In the genomic region with DNA sequence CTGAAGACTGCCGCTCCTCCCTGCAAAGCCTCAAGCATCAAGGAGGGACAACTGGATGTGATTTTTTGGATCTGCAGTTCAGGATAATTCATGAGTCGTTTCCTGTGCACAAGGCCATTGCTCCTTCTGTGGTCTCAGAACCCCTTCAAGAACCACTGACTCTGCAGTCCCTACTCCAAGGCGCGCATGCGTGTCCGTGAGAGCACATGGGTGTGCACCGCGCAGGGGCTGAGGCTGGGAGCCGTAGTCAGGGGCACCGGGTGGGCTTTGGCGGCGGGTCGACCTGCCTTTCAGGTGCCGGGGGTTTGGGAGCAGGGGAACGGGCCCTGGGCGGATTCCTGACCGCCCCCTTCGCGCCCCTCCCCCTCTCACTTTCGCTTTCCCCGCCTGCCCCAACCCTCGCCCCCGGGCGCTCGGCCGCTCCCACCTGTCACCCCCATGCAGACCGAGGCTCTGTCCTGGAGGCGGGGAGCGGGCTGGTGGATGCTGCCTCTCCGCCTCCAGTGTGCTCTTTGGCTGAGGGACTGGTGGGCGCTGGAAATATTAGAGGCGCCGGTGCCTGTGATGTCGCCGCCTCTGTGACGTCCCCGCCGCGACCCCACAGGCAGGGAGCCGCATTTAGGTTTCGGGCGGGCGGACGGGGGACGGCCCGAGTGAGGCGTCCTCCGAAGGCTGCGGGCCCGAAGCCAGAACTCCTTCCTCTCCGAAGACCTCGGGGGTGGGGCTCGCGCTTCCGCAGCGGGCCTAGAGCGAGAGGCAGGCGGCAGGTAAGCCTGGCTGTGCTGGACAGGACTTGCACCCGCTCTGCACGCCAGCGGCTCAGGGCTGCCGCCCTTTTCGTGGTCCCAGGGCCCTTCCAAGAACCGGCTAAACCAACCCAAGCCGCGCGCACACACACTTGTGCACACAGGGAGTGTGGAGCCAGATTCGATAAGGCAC, we compare ENCODE assay signal across 8 cellular contexts. TPM values are rescaled to one million over a fixed set of nuclear protein-coding genes. Genes with fewer than 3 reads are reported as not detected.
DNase-seq lines count a peak whose midpoint lies in the region; ATAC-seq and TF ChIP-seq lines count a peak whose summit lies in the region.

A gene with protein sequence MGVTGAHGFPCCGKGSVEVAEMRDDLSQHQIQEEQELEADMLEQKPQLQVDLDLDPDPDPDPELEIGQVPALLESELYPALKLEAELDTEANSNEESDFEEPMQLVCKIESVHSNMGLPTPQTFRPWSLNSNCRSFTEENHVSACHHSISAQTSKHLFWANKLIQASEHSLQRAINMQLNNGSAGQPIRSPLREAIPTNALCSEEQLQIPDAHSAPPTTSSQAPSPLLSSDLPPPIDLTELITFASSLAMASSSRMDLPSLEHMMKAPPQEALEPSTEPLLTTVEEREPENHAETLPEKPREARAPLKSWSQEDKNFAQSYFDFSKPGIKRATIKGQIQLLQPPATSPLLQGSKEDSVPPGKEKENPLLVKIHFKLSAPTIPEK (minus strand): TSS at position 518 of the 939 bp plus-strand sequence. CDS start 78 bp downstream, at position 440.

- peak; percentile 66 for DNase-seq in CD1c-positive myeloid dendritic cell (ENCODE audit: extremely low spot score)
- peak; percentile 69 for DNase-seq in activated T-cell treated with anti-CD3 and anti-CD28 coated beads, Interleukin-2, amount 50 U/mL, for 1 hour
- no peak for DNase-seq in esophagus squamous epithelium (lab: John Stamatoyannopoulos, UW)
- DNase-seq in nephron progenitor cell = peak; percentile 68
- peak; percentile 81 to 84 for DNase-seq in stimulated activated naive CD8-positive, alpha-beta T cell treated with anti-CD3 and anti-CD28 coated beads, Interleukin-15, amount 100 ng/mL, for 72 hours
- no peak for DNase-seq in NCI-H2196 treated with DMSO at 0.1 percent for 48 hours (lab: John Stamatoyannopoulos, UW; ENCODE audit: unreplicated experiment)
- no peak for DNase-seq in HEK293T (ENCODE audit: extremely low spot score)

- CTCF ChIA-PET in HEK293T (lab: Yijun Ruan, JAX) = no interaction called here

- intact Hi-C loops in esophagus squamous epithelium (cut with DNase I) = no loop called here

- ATAC-seq in HG03432 (IDR thresholded peaks at IDR 0.05; ENCODE audit: unreplicated experiment) = peak; percentile 56
- ATAC-seq in stimulated activated naive CD8-positive, alpha-beta T cell treated with anti-CD3 and anti-CD28 coated beads, Interleukin-15, amount 100 ng/mL, for 72 hours = peak; percentile 89

- no peak for TF ChIP-seq POLR2A in esophagus squamous epithelium (IDR thresholded peaks at IDR 0.05)

- no peak within 1 kb of the TSS for H3K27ac Mint-ChIP-seq in nephron progenitor cell
- H3K27ac Mint-ChIP-seq in stimulated activated naive CD8-positive, alpha-beta T cell treated with anti-CD3 and anti-CD28 coated beads, Interleukin-15, amount 100 ng/mL, for 72 hours = peak within 1 kb of the TSS; percentile 83 to 92

- peaks cover 25% of the 10 kb centered on the region for H3K27me3 Mint-ChIP-seq in nephron progenitor cell (ENCODE audit: low read depth, poor library complexity)
- no peaks in the 10 kb centered on the region for H3K27me3 Mint-ChIP-seq in stimulated activated naive CD8-positive, alpha-beta T cell treated with anti-CD3 and anti-CD28 coated beads, Interleukin-15, amount 100 ng/mL, for 72 hours

- TF ChIP-seq CTCF in esophagus squamous epithelium (IDR thresholded peaks at IDR 0.05) (no peak), nephron progenitor cell (IDR thresholded peaks at IDR 0.05) (no peak)

- peaks cover 14 to 39% (median 17%) of the 10 kb centered on the region in 3 donors for H3K4me1 ChIP-seq in esophagus squamous epithelium

- peak within 1 kb of the TSS; percentile 43 to 66 (median 57) for H3K4me3 ChIP-seq in esophagus squamous epithelium

- no peaks in the 10 kb centered on the region for H3K27me3 ChIP-seq in esophagus squamous epithelium

- no peaks in the 10 kb centered on the region for H3K9me3 Mint-ChIP-seq in nephron progenitor cell
- H3K9me3 Mint-ChIP-seq in stimulated activated naive CD8-positive, alpha-beta T cell treated with anti-CD3 and anti-CD28 coated beads, Interleukin-15, amount 100 ng/mL, for 72 hours = no peaks in the 10 kb centered on the region

- 13 to 30% methylated on average over 5 to 12 of the region's 68 CpGs for WGBS in esophagus squamous epithelium, 2 donors

- peak within 1 kb of the TSS; percentile 63 for H3K4me3 Mint-ChIP-seq in nephron progenitor cell
- H3K4me3 Mint-ChIP-seq in stimulated activated naive CD8-positive, alpha-beta T cell treated with anti-CD3 and anti-CD28 coated beads, Interleukin-15, amount 100 ng/mL, for 72 hours = peak within 1 kb of the TSS; percentile 84 to 88

- peak within 1 kb of the TSS; percentile 38 to 72 (median 61) for H3K27ac ChIP-seq in esophagus squamous epithelium

- POLR2A ChIA-PET in HEK293T (lab: Yijun Ruan, JAX) = no interaction called here

- H3K36me3 ChIP-seq in esophagus squamous epithelium = peaks cover 17 to 39% (median 29%) of the 10 kb centered on the region in 3 donors

- H3K36me3 Mint-ChIP-seq in nephron progenitor cell (ENCODE audit: low read depth) = peaks cover 4% of the 10 kb centered on the region

- no peaks in the 10 kb centered on the region for H3K9me3 ChIP-seq in esophagus squamous epithelium

- H3K4me1 Mint-ChIP-seq in nephron progenitor cell = peaks cover 24% of the 10 kb centered on the region
- H3K4me1 Mint-ChIP-seq in stimulated activated naive CD8-positive, alpha-beta T cell treated with anti-CD3 and anti-CD28 coated beads, Interleukin-15, amount 100 ng/mL, for 72 hours = peaks cover 48% of the 10 kb centered on the region

TF ChIP-seq in HEK293T, 16 proteins besides CTCF, POLR2A, EP300 and RAD21:
- TF ChIP-seq BHLHE40 (IDR thresholded peaks at IDR 0.05; ENCODE audit: borderline replicate concordance) (no peak), NFRKB (IDR thresholded peaks at IDR 0.05) (no peak), SP1 (IDR thresholded peaks at IDR 0.05) (no peak), CTBP1 (IDR thresholded peaks at IDR 0.05; ENCODE audit: borderline replicate concordance) (no peak), HDGF (IDR thresholded peaks at IDR 0.05; ENCODE audit: borderline replicate concordance) (no peak)

RNA-seq across cellular contexts. Expression of the gene that starts here (rescaled TPM):
- not detected for total RNA-seq in esophagus squamous epithelium

Comparison
In these comparisons a context has a peak if more than half of its experiments do, and no peak if none do; other contexts are left out.
1. DNase-seq: peak in CD1c-positive myeloid dendritic cell (single experiment), activated T-cell treated with anti-CD3 and anti-CD28 coated beads, Interleukin-2, amount 50 U/mL, for 1 hour (single experiment), nephron progenitor cell (single experiment) and stimulated activated naive CD8-positive, alpha-beta T cell treated with anti-CD3 and anti-CD28 coated beads, Interleukin-15, amount 100 ng/mL, for 72 hours (2 of 2); none in esophagus squamous epithelium (single experiment), NCI-H2196 treated with DMSO at 0.1 percent for 48 hours (single experiment) and HEK293T (single experiment).